12 cellular contexts compared by ENCODE assay signal in genomic region chr3:172101107-172101506, GRCh38.
DNase-seq lines count a peak whose midpoint lies in the region; ATAC-seq, FAIRE-seq and TF ChIP-seq lines count a peak whose summit lies in the region.
"Had no signal": no experiment of that assay in that cellular context is flagged by ENCODE, and none has a peak within 500 bp of the region (broad histone marks: within the 10 kb centered on the region; RNA-seq: fewer than 3 reads in every experiment).

No MANE protein-coding gene starts in this region.

- peaks cover 85% of the 10 kb centered on the region for H3K4me1 Mint-ChIP-seq in HFFc6 (ENCODE audit: low read depth)

- no peak for FAIRE-seq in urothelium cell line (lab: Jason Lieb, UNC)
- FAIRE-seq: endothelial cell of umbilical vein had no signal

- intact Hi-C loops in left cardiac atrium (cut with DNase I): no loop called here

- peaks cover 14% of the 10 kb centered on the region for H3K36me3 Mint-ChIP-seq in HFFc6 (ENCODE audit: low read depth)

- H3K4me3 Mint-ChIP-seq in HFFc6: no peak overlapping the region

- H3K9me3 ChIP-seq in cardiac muscle cell (ENCODE audit: low read depth): no peaks in the 10 kb centered on the region
- H3K9me3 ChIP-seq: uterus had no signal

- peaks cover 88% of the 10 kb centered on the region for H3K4me1 ChIP-seq in cardiac muscle cell (ENCODE audit: low read depth)

- ATAC-seq in left cardiac atrium (no peak), HG02852 (IDR thresholded peaks at IDR 0.05; ENCODE audit: unreplicated experiment) (peak; percentile 71)

- no peak overlapping the region for H3K4me3 ChIP-seq in cardiac muscle cell
- H3K4me3 ChIP-seq: uterus had no signal

- no peaks in the 10 kb centered on the region for H3K9me3 Mint-ChIP-seq in HFFc6

- H3K36me3 ChIP-seq in cardiac muscle cell: no peaks in the 10 kb centered on the region
- H3K36me3 ChIP-seq: uterus had no signal

- no peaks in the 10 kb centered on the region for H3K27me3 ChIP-seq in cardiac muscle cell
- H3K27me3 ChIP-seq: uterus had no signal

- TF ChIP-seq CTCF in cardiac muscle cell (IDR thresholded peaks at IDR 0.05; ENCODE audit: low read depth, low read length): no peak
- no peak for TF ChIP-seq CTCF in HFFc6 (IDR thresholded peaks at IDR 0.05)

- no peak overlapping the region for H3K27ac Mint-ChIP-seq in HFFc6

- no peaks in the 10 kb centered on the region; the same call in 1 of the 2 replicates for H3K27me3 Mint-ChIP-seq in HFFc6 (ENCODE audit: insufficient read depth)

- H3K27ac ChIP-seq in cardiac muscle cell: peak overlapping the region; percentile 82
- H3K27ac ChIP-seq: parathyroid adenoma, uterus had no signal

- DNase-seq in cardiac muscle cell (ENCODE audit: low read depth in 1 of 2, low spot score in 1 of 2) (peak in 1 of 2 donors; percentile 21), left cardiac atrium (no peak), NCI-H69 (lab: John Stamatoyannopoulos, UW) (peak; percentile 54), urothelium cell line (ENCODE audit: low spot score) (no peak), HFFc6 (no peak), kidney tubule cell (ENCODE audit: low spot score) (no peak), NCI-H1105 treated with DMSO at 0.1 percent for 48 hours (lab: John Stamatoyannopoulos, UW) (no peak)
- DNase-seq: amniotic stem cell, uterus had no signal
